12 cellular contexts compared by ENCODE assay signal in genomic region chr2:86900687-86901086, GRCh38. TPM values are rescaled to one million over a fixed set of nuclear protein-coding genes. Genes with fewer than 3 reads are reported as not detected.
DNase-seq lines count a peak whose midpoint lies in the region; ATAC-seq, FAIRE-seq and TF ChIP-seq lines count a peak whose summit lies in the region.
"Not testable (repeated sequence)": the region's sequence is repeated elsewhere in the genome, so short reads cannot be mapped to it uniquely, and the experiment has no call there.
"Had no signal": no experiment of that assay in that cellular context is flagged by ENCODE, and none has a peak within 500 bp of the region (broad histone marks: within the 10 kb centered on the region; RNA-seq: fewer than 3 reads in every experiment).

No MANE protein-coding gene starts in this region.

- H3K9me3 ChIP-seq in A549, result not testable (repeated sequence)

- 34% methylated on average over 4 of the region's 4 CpGs for WGBS in A549 (ENCODE audit: missing lambda C conversion rate)

- not testable (repeated sequence) for TF ChIP-seq EP300 in A549 (IDR thresholded peaks at IDR 0.05)

- not testable (repeated sequence) for H3K4me3 ChIP-seq in A549; fibroblast of mammary gland (ENCODE audit: control insufficient read depth, low read depth, low read length)

- TF ChIP-seq RAD21 in A549 (conservative IDR thresholded peaks at IDR 0.05 in 1 of 2, IDR thresholded peaks at IDR 0.05 in 1 of 2), result 0 out of 5 replicates have a peak, but pooled peaks of 1 of the 2 experiments have one; percentile 14

- TF ChIP-seq CTCF in A549 (IDR thresholded peaks at IDR 0.05), result not testable (repeated sequence)
- TF ChIP-seq CTCF in fibroblast of mammary gland (conservative IDR thresholded peaks at IDR 0.05; ENCODE audit: control insufficient read depth, insufficient read depth, low read depth, low read length), result peak; percentile 21

- TF ChIP-seq POLR2A in A549 (IDR thresholded peaks at IDR 0.05; ENCODE audit: low read length), result not testable (repeated sequence)

- DNase-seq in A549 (ENCODE audit: low read depth in 1 of 2, low spot score in 1 of 2) (peak in 1 of 2 experiments; percentile 9), ELF-1 (ENCODE audit: low read depth, low spot score) (peak; percentile 2), M059J (ENCODE audit: low read depth) (peak; percentile 15), cerebellar cortex (ENCODE audit: low spot score) (peak; percentile 25), fibroblast of mammary gland (ENCODE audit: low read depth) (peak; percentile 40), iris pigment epithelial cell (ENCODE audit: low read depth) (peak; percentile 33), renal cortical epithelial cell (ENCODE audit: low read depth) (peak; percentile 10)
- DNase-seq in activated CD4-positive, alpha-beta T cell treated with anti-CD3 and anti-CD28 coated beads for 48 hours, result peak; percentile 12

- H3K4me2 ChIP-seq in A549, result not testable (repeated sequence)

- not testable (repeated sequence) for FAIRE-seq in A549 (lab: Jason Lieb, UNC)

- POLR2A ChIA-PET in A549 (lab: Yijun Ruan, JAX), result not testable (repeated sequence)

- CTCF ChIA-PET in A549 (lab: Yijun Ruan, JAX), result not testable (repeated sequence)

- ATAC-seq in A549, result peak; percentile 66 to 69; a peak in 3 of 6 replicates

- H3K27ac ChIP-seq in A549, result not testable (repeated sequence)

- not testable (repeated sequence) for H3K4me1 ChIP-seq in A549

RNA-seq across cellular contexts. Expression of gene CD8B, which starts 39.0 kb away (rescaled TPM):
- polyA plus RNA-seq in A549 (2011; rRNA removed), result not detected in 2 replicates
- not detected in 2 replicates for polyA plus RNA-seq in A549 (2012; cell fraction: cytosol; rRNA removed)
- not detected in 2 replicates for polyA plus RNA-seq in A549 (2012; cell fraction: nucleus; rRNA removed)
- polyA plus RNA-seq in A549 (2017; fragmentation: RNase III; extraction: RNeasy Plus Mini Kit Qiagen cat#74134 plus additional on column Dnase treatment), result not detected in 3 replicates
- not detected in 2 replicates for polyA minus RNA-seq in A549 (2011; rRNA and poly(A)+ RNA removed)
- not detected in 2 replicates for total RNA-seq in M059J (2014; rRNA removed; shearing (Covaris generic))
- not detected in 2 replicates for total RNA-seq in renal cortical epithelial cell
- total RNA-seq: endothelial cell of umbilical vein, HT1080, mammary epithelial cell, PC-9 had no signal
- polyA plus RNA-seq: endothelial cell of umbilical vein, mammary epithelial cell had no signal

RNA-seq across cellular contexts. Expression of gene RGPD1, which starts 41.2 kb away (rescaled TPM):
- 0.12 and 0.25 TPM in 2 replicates for polyA plus RNA-seq in A549 (2011; rRNA removed)
- polyA plus RNA-seq in A549 (2012; cell fraction: cytosol; rRNA removed), result 0.01 TPM in 2 replicates
- 0.02 and 0.11 TPM in 2 replicates for polyA plus RNA-seq in A549 (2012; cell fraction: nucleus; rRNA removed)
- polyA plus RNA-seq in A549 (2017; fragmentation: RNase III; extraction: RNeasy Plus Mini Kit Qiagen cat#74134 plus additional on column Dnase treatment), result 0.11 to 0.29 TPM (median 0.19 TPM) in 3 replicates
- polyA minus RNA-seq in A549 (2011; rRNA and poly(A)+ RNA removed), result not detected in 2 replicates
- 0.12 TPM in 1 of 2 replicates, not detected in the other for total RNA-seq in M059J (2014; rRNA removed; shearing (Covaris generic))
- 1.2 TPM in 1 of 2 replicates, not detected in the other for total RNA-seq in renal cortical epithelial cell
- total RNA-seq: HT1080 had no signal
